Comparison of ENCODE assay signal across 15 cellular contexts in genomic region chr17:73799781-73800627, GRCh38.
DNase-seq lines count a peak whose midpoint lies in the region; ATAC-seq and TF ChIP-seq lines count a peak whose summit lies in the region.
"Had no signal": no experiment of that assay in that cellular context is flagged by ENCODE, and none has a peak within 500 bp of the region (broad histone marks: within the 10 kb centered on the region; RNA-seq: fewer than 3 reads in every experiment).

No MANE protein-coding gene starts in this region.

- H3K27ac ChIP-seq in BLaER1 treated with 17β-estradiol and CSF1 and Interleukin-3, amounts not matched to agents 10 nM and 100 nM = no peak overlapping the region
- H3K27ac ChIP-seq in RWPE1 (peak overlapping the region; percentile 94), right atrium auricular region (no peak overlapping the region)

- H3K36me3 ChIP-seq in BLaER1 treated with 17β-estradiol and CSF1 and Interleukin-3, amounts not matched to agents 10 nM and 100 nM = no peaks in the 10 kb centered on the region
- H3K36me3 ChIP-seq in right atrium auricular region = no peaks in the 10 kb centered on the region
- H3K36me3 ChIP-seq: BE2C had no signal

- H3K9ac ChIP-seq in BLaER1 treated with 17β-estradiol and CSF1 and Interleukin-3, amounts not matched to agents 10 nM and 100 nM = no peak overlapping the region

- H3K4me1 ChIP-seq in BLaER1 treated with 17β-estradiol and CSF1 and Interleukin-3, amounts not matched to agents 10 nM and 100 nM = peaks cover 33 to 65% (median 58%) of the 10 kb centered on the region in 10 experiments
- H3K4me1 ChIP-seq in right atrium auricular region = no peaks in the 10 kb centered on the region
- H3K4me1 ChIP-seq: BE2C had no signal

- POLR2A ChIA-PET in RWPE1 (lab: Yijun Ruan, JAX; ENCODE audit: low non-redundant PET) = no interaction called here

- no peak for TF ChIP-seq CTCF in RWPE1 (conservative IDR thresholded peaks at IDR 0.05; ENCODE audit: low read depth)
- TF ChIP-seq CTCF in right atrium auricular region (IDR thresholded peaks at IDR 0.05) = no peak

- ATAC-seq in HG03571 (IDR thresholded peaks at IDR 0.05; ENCODE audit: unreplicated experiment) = no peak
- ATAC-seq: K562 had no signal

- H4K20me1 ChIP-seq in BLaER1 treated with 17β-estradiol and CSF1 and Interleukin-3, amounts not matched to agents 10 nM and 100 nM = no peaks in the 10 kb centered on the region

- CTCF ChIA-PET in RWPE1 (lab: Yijun Ruan, JAX) = no interaction called here

- H3K27me3 ChIP-seq in BLaER1 treated with 17β-estradiol and CSF1 and Interleukin-3, amounts not matched to agents 10 nM and 100 nM = no peaks in the 10 kb centered on the region
- H3K27me3 ChIP-seq in right atrium auricular region = no peaks in the 10 kb centered on the region
- H3K27me3 ChIP-seq: BE2C had no signal

- H3K4me3 ChIP-seq in BLaER1 treated with 17β-estradiol and CSF1 and Interleukin-3, amounts not matched to agents 10 nM and 100 nM = no peak overlapping the region
- H3K4me3 ChIP-seq in right atrium auricular region = no peak overlapping the region
- H3K4me3 ChIP-seq: K562 had no signal

- intact Hi-C loops in head of caudate nucleus (cut with DNase I) = no loop called here

- peaks cover 0 to 17% (median 8%) of the 10 kb centered on the region in 11 experiments; a peak in 12 of 22 replicates for H3K9me3 ChIP-seq in BLaER1 treated with 17β-estradiol and CSF1 and Interleukin-3, amounts not matched to agents 10 nM and 100 nM (replicated peaks in 1 of 11)
- H3K9me3 ChIP-seq in right atrium auricular region = peaks cover 0 to 9% of the 10 kb centered on the region in 2 donors
- H3K9me3 ChIP-seq: BE2C had no signal

- DNase-seq in A172 (ENCODE audit: low spot score) (peak; percentile 42), RWPE1 (ENCODE audit: low spot score) (peak; percentile 80), head of caudate nucleus (peak in 22 of 42 donors; percentile 11 to 76 (median 41)), right atrium auricular region (ENCODE audit: low spot score) (no peak), NCI-H526 treated with DMSO at 0.1 percent for 48 hours (lab: John Stamatoyannopoulos, UW) (no peak)
- DNase-seq: BE2C, DMS79 treated with DMSO at 0.1 percent for 48 hours, HCEC 1CT, MV-4-11, NCI-H187 treated with DMSO at 0.1 percent for 48 hours, NCI-H526, SW 1271 had no signal

- H3K4me2 ChIP-seq in BLaER1 treated with 17β-estradiol and CSF1 and Interleukin-3, amounts not matched to agents 10 nM and 100 nM = peak overlapping the region in 9 of 11 experiments; percentile 23 to 75 (median 66); a peak in 17 of 22 replicates

Comparison
In these comparisons a context has a peak if more than half of its experiments do, and no peak if none do; other contexts are left out.
1. DNase-seq: peak in A172 (single experiment), RWPE1 (single experiment) and head of caudate nucleus (22 of 42); none in right atrium auricular region (single experiment) and NCI-H526 treated with DMSO at 0.1 percent for 48 hours (single experiment).